ENCODE assay signal across 11 cellular contexts in genomic region chr15:99475754-99476412, GRCh38.
DNase-seq lines count a peak whose midpoint lies in the region; ATAC-seq and TF ChIP-seq lines count a peak whose summit lies in the region.
"Had no signal": no experiment of that assay in that cellular context is flagged by ENCODE, and none has a peak within 500 bp of the region (broad histone marks: within the 10 kb centered on the region; RNA-seq: fewer than 3 reads in every experiment).

No MANE protein-coding gene starts in this region.

- WGBS in aorta, 2 donors, result 91 to 92% methylated on average over 14 of the region's 14 CpGs

- H3K9me3 ChIP-seq in BLaER1 (no peaks in the 10 kb centered on the region), fibroblast of lung (ENCODE audit: control insufficient read depth, insufficient read depth, low read depth, low read length) (no peaks in the 10 kb centered on the region), aorta (ENCODE audit: control insufficient read depth, low read length) (no peaks in the 10 kb centered on the region)
- H3K9me3 ChIP-seq: BE2C had no signal

- POLR2A ChIA-PET in RWPE1 (lab: Yijun Ruan, JAX; ENCODE audit: low non-redundant PET), result no interaction called here

- H4K20me1 ChIP-seq in BLaER1, result no peaks in the 10 kb centered on the region
- no peaks in the 10 kb centered on the region for H4K20me1 ChIP-seq in fibroblast of lung (ENCODE audit: control insufficient read depth, extremely low read depth, insufficient read depth, low read length)

- intact Hi-C loops in aorta (cut with DNase I), result loop anchor here in 1 of 2 donors (10.0 kb wide), 1 partner anchor 171 kb away; no protein-coding TSS in a partner anchor

- H3K79me2 ChIP-seq in fibroblast of lung (ENCODE audit: control insufficient read depth, insufficient read depth, low read length), result no peaks in the 10 kb centered on the region

- H3K36me3 ChIP-seq in BLaER1 (no peaks in the 10 kb centered on the region), fibroblast of lung (ENCODE audit: control insufficient read depth, insufficient read depth, low read length) (no peaks in the 10 kb centered on the region), rectal smooth muscle tissue (ENCODE audit: control insufficient read depth, insufficient read depth, low read length) (no peaks in the 10 kb centered on the region), aorta (ENCODE audit: control insufficient read depth in 1 of 2, insufficient read depth in 2 of 2, low read length in 1 of 2) (no peaks in the 10 kb centered on the region)
- H3K36me3 ChIP-seq: BE2C had no signal

- H3K27me3 ChIP-seq in BLaER1 (no peaks in the 10 kb centered on the region), fibroblast of lung (ENCODE audit: control insufficient read depth, insufficient read depth, low read length) (no peaks in the 10 kb centered on the region), rectal smooth muscle tissue (ENCODE audit: control insufficient read depth, insufficient read depth, low read length) (no peaks in the 10 kb centered on the region), aorta (ENCODE audit: control insufficient read depth in 1 of 2, insufficient read depth in 2 of 2, low read length in 1 of 2) (no peaks in the 10 kb centered on the region)
- H3K27me3 ChIP-seq: BE2C had no signal

- H2AFZ ChIP-seq in fibroblast of lung (ENCODE audit: low read length), result no peak overlapping the region

- DNase-seq in RWPE1 (ENCODE audit: low spot score), result peak; percentile 8
- no peak for DNase-seq in fibroblast of lung (ENCODE audit: low read depth in 2 of 2)
- no peak for DNase-seq in iPS-NIHi7 (ENCODE audit: extremely low spot score)
- DNase-seq in NCI-H146 (lab: John Stamatoyannopoulos, UW), result no peak
- no peak for DNase-seq in aorta
- no peak for DNase-seq in DMS79 treated with DMSO at 0.1 percent for 48 hours (lab: John Stamatoyannopoulos, UW)
- DNase-seq: NCI-H2081 treated with DMSO at 0.1 percent for 48 hours, SW 1271 had no signal

- CTCF ChIA-PET in RWPE1 (lab: Yijun Ruan, JAX), result interaction anchor here (0.8 to 1.7 kb wide), 2 partner anchors 67 to 228 kb away, joined by 3 to 4 read pairs; no protein-coding TSS in a partner anchor

- TF ChIP-seq CTCF in RWPE1 (conservative IDR thresholded peaks at IDR 0.05; ENCODE audit: low read depth) (no peak), fibroblast of lung (conservative IDR thresholded peaks at IDR 0.05 in 1 of 2, IDR thresholded peaks at IDR 0.05 in 1 of 2; ENCODE audit: low read depth in 1 of 2, low read length in 2 of 2) (no peak)

- no peak for ATAC-seq in aorta (ENCODE audit: low FRiP score)

- peak overlapping the region; percentile 83 for H3K27ac ChIP-seq in BLaER1
- H3K27ac ChIP-seq in RWPE1, result peak overlapping the region; percentile 100
- peak overlapping the region; percentile 83 for H3K27ac ChIP-seq in fibroblast of lung (ENCODE audit: insufficient read depth, low read length)
- peak overlapping the region; percentile 72 for H3K27ac ChIP-seq in rectal smooth muscle tissue (ENCODE audit: low read depth, low read length)
- peak overlapping the region in 1 of 2 donors; percentile 52 for H3K27ac ChIP-seq in aorta (ENCODE audit: low read depth in 1 of 2, low read length in 2 of 2)

- no peak overlapping the region for H3K4me3 ChIP-seq in BLaER1
- H3K4me3 ChIP-seq in fibroblast of lung (replicated peaks in 1 of 4; ENCODE audit: control extremely low read depth in 1 of 4, insufficient read depth in 1 of 4, low read depth in 3 of 4, low read length in 4 of 4), result no peak overlapping the region
- no peak overlapping the region for H3K4me3 ChIP-seq in rectal smooth muscle tissue (ENCODE audit: low read length)
- H3K4me3 ChIP-seq in aorta (ENCODE audit: low read length in 2 of 2), result no peak overlapping the region

- H3K4me2 ChIP-seq in BLaER1 (peak overlapping the region; percentile 77), fibroblast of lung (ENCODE audit: extremely low read depth, insufficient read depth, low read length) (no peak overlapping the region)

- H3K9ac ChIP-seq in BLaER1 (peak overlapping the region; percentile 65), fibroblast of lung (ENCODE audit: insufficient read depth, low read length) (no peak overlapping the region), rectal smooth muscle tissue (ENCODE audit: low read length) (no peak overlapping the region)

- H3K4me1 ChIP-seq in BLaER1 (peaks cover 83% of the 10 kb centered on the region), fibroblast of lung (ENCODE audit: control insufficient read depth, extremely low read depth, insufficient read depth, low read length) (peaks cover 24% of the 10 kb centered on the region), rectal smooth muscle tissue (ENCODE audit: control insufficient read depth, insufficient read depth, low read length) (peaks cover 21% of the 10 kb centered on the region), aorta (ENCODE audit: control insufficient read depth in 1 of 2, insufficient read depth in 2 of 2, low read length in 2 of 2) (no peaks in the 10 kb centered on the region)
- H3K4me1 ChIP-seq: BE2C had no signal
